11 cellular contexts compared by ENCODE assay signal in the genomic region with DNA sequence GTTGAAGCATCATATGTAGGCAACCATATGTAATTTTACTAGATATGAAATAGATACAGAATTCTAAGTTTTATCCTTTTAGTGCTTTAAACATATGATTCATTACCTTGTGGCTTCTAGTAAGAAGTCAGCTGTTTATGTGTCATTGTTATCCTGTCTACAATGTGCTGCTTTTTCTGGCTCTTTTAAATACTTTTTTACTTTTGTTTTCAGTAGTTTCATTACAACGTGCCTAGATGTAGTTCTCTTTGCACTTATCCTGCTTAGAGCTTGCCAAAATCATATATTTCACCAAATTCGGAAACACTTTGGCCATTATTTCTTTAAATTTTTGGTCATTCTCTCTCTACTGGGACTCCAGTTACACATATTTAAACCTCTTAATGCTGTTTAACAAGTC. TPM values are rescaled to one million over a fixed set of nuclear protein-coding genes. Genes with fewer than 3 reads are reported as not detected.
A peak's percentile ranks its signal among the peaks of the same experiment; 100 is the strongest.
DNase-seq lines count a peak whose midpoint lies in the region; ATAC-seq and TF ChIP-seq lines count a peak whose summit lies in the region.
"Had no signal": no experiment of that assay in that cellular context is flagged by ENCODE, and none has a peak within 500 bp of the region (broad histone marks: within the 10 kb centered on the region; RNA-seq: fewer than 3 reads in every experiment).

No MANE protein-coding gene starts in this region.

- CTCF ChIA-PET in activated CD4-positive, alpha-beta memory T cell treated with anti-CD3 and anti-CD28 coated beads for 36 hours (lab: Charles Lee), result interaction anchor here (0.7 to 2.6 kb wide), 6 partner anchors 12 to 542 kb away, joined by 3 to 12 read pairs (median 3); a partner anchor contains a TSS

- peaks cover 2% of the 10 kb centered on the region for H3K36me3 Mint-ChIP-seq in activated CD4-positive, alpha-beta memory T cell treated with anti-CD3 and anti-CD28 coated beads for 36 hours
- peaks cover 3% of the 10 kb centered on the region for H3K36me3 Mint-ChIP-seq in endothelial cell (ENCODE audit: low read depth, unreplicated experiment)

- H3K4me3 Mint-ChIP-seq in activated CD4-positive, alpha-beta memory T cell treated with anti-CD3 and anti-CD28 coated beads for 36 hours, result no peak overlapping the region
- no peak overlapping the region for H3K4me3 Mint-ChIP-seq in endothelial cell (ENCODE audit: unreplicated experiment)

- peak; percentile 72 for DNase-seq in A172 (ENCODE audit: low spot score)
- DNase-seq in activated CD4-positive, alpha-beta memory T cell treated with anti-CD3 and anti-CD28 coated beads for 36 hours, result no peak
- DNase-seq in fibroblast of mammary gland (ENCODE audit: low read depth), result peak; percentile 86
- no peak for DNase-seq in endothelial cell (ENCODE audit: low spot score)
- no peak for DNase-seq in left ventricle myocardium inferior
- no peak for DNase-seq in WERI-Rb-1
- DNase-seq: NCI-H2029 treated with DMSO at 0.1 percent for 48 hours had no signal

- TF ChIP-seq CTCF in fibroblast of mammary gland (conservative IDR thresholded peaks at IDR 0.05; ENCODE audit: control insufficient read depth, insufficient read depth, low read depth, low read length) (no peak), endothelial cell (IDR thresholded peaks at IDR 0.05; ENCODE audit: unreplicated experiment) (no peak), left ventricle myocardium inferior (IDR thresholded peaks at IDR 0.05; ENCODE audit: borderline replicate concordance) (no peak), WERI-Rb-1 (IDR thresholded peaks at IDR 0.05; ENCODE audit: low read depth, low read length) (no peak)

- peak overlapping the region; percentile 68 for H3K27ac Mint-ChIP-seq in activated CD4-positive, alpha-beta memory T cell treated with anti-CD3 and anti-CD28 coated beads for 36 hours
- no peak overlapping the region for H3K27ac Mint-ChIP-seq in endothelial cell (ENCODE audit: unreplicated experiment)

- intact Hi-C loops in activated CD4-positive, alpha-beta memory T cell treated with anti-CD3 and anti-CD28 coated beads for 36 hours (cut with micrococcal nuclease), result loop anchor here (1.0 to 2.0 kb wide), 2 partner anchors 16 to 94 kb away; no protein-coding TSS in a partner anchor
- intact Hi-C loops in left ventricle myocardium inferior (cut with micrococcal nuclease), result no loop called here

- no peak overlapping the region for H3K4me3 ChIP-seq in fibroblast of mammary gland (ENCODE audit: control insufficient read depth, low read depth, low read length)
- no peak overlapping the region for H3K4me3 ChIP-seq in left ventricle myocardium inferior
- H3K4me3 ChIP-seq in WERI-Rb-1 (ENCODE audit: low read depth, low read length), result no peak overlapping the region
- H3K4me3 ChIP-seq: gastroesophageal sphincter had no signal

- H3K4me1 Mint-ChIP-seq in activated CD4-positive, alpha-beta memory T cell treated with anti-CD3 and anti-CD28 coated beads for 36 hours (ENCODE audit: low read depth), result peaks cover 38% of the 10 kb centered on the region
- peaks cover 10% of the 10 kb centered on the region for H3K4me1 Mint-ChIP-seq in endothelial cell (ENCODE audit: unreplicated experiment)

- H3K9me3 ChIP-seq in left ventricle myocardium inferior (replicated peaks) (no peaks in the 10 kb centered on the region), WERI-Rb-1 (ENCODE audit: severe bottlenecking) (no peaks in the 10 kb centered on the region)
- H3K9me3 ChIP-seq: gastroesophageal sphincter had no signal

- H3K27me3 Mint-ChIP-seq in activated CD4-positive, alpha-beta memory T cell treated with anti-CD3 and anti-CD28 coated beads for 36 hours, result no peaks in the 10 kb centered on the region
- H3K27me3 Mint-ChIP-seq in endothelial cell (ENCODE audit: unreplicated experiment), result peaks cover 2% of the 10 kb centered on the region

- POLR2A ChIA-PET in activated CD4-positive, alpha-beta memory T cell treated with anti-CD3 and anti-CD28 coated beads for 36 hours (lab: Charles Lee), result no interaction called here

- H3K27me3 ChIP-seq in left ventricle myocardium inferior (ENCODE audit: low read depth) (no peaks in the 10 kb centered on the region), WERI-Rb-1 (ENCODE audit: insufficient read depth, low read depth, severe bottlenecking) (no peaks in the 10 kb centered on the region)
- H3K27me3 ChIP-seq: gastroesophageal sphincter had no signal

- ATAC-seq in GM19351 (IDR thresholded peaks at IDR 0.05; ENCODE audit: unreplicated experiment), result peak; percentile 29
- no peak for ATAC-seq in GM19397 (IDR thresholded peaks at IDR 0.05; ENCODE audit: unreplicated experiment)
- ATAC-seq: gastroesophageal sphincter had no signal

- H3K9me3 Mint-ChIP-seq in activated CD4-positive, alpha-beta memory T cell treated with anti-CD3 and anti-CD28 coated beads for 36 hours, result no peaks in the 10 kb centered on the region
- no peaks in the 10 kb centered on the region for H3K9me3 Mint-ChIP-seq in endothelial cell (ENCODE audit: unreplicated experiment)

- peaks cover 22% of the 10 kb centered on the region for H3K4me1 ChIP-seq in left ventricle myocardium inferior
- H3K4me1 ChIP-seq: gastroesophageal sphincter had no signal

- H3K27ac ChIP-seq in left ventricle myocardium inferior (replicated peaks), result no peak overlapping the region
- no peak overlapping the region for H3K27ac ChIP-seq in WERI-Rb-1
- H3K27ac ChIP-seq: C4-2B, gastroesophageal sphincter had no signal

- H3K36me3 ChIP-seq in left ventricle myocardium inferior (no peaks in the 10 kb centered on the region), WERI-Rb-1 (no peaks in the 10 kb centered on the region)
- H3K36me3 ChIP-seq: gastroesophageal sphincter had no signal

RNA-seq across cellular contexts. Expression of a gene that starts 26.4 kb away (rescaled TPM):
- 54.2 and 59.0 TPM in 2 replicates for total RNA-seq in A172 (2014; rRNA removed; shearing (Covaris generic))
- total RNA-seq in activated CD4-positive, alpha-beta memory T cell treated with anti-CD3 and anti-CD28 coated beads for 36 hours, result 1 to 10 TPM; 7.3 to 8.8 TPM
- total RNA-seq in endothelial cell (ENCODE audit: unreplicated experiment), result 13.4 TPM
- 18.6 TPM for total RNA-seq in left ventricle myocardium inferior

RNA-seq across cellular contexts. Expression of a gene that starts 30.8 kb away (rescaled TPM):
- total RNA-seq in A172 (2014; rRNA removed; shearing (Covaris generic)), result 30.2 and 32.4 TPM in 2 replicates
- total RNA-seq in activated CD4-positive, alpha-beta memory T cell treated with anti-CD3 and anti-CD28 coated beads for 36 hours, result 10 to 100 TPM; 27.1 to 31.4 TPM
- total RNA-seq in endothelial cell (ENCODE audit: unreplicated experiment) (202 TPM), left ventricle myocardium inferior (29.1 TPM)

Comparison
In these comparisons a context has a peak if more than half of its experiments do, and no peak if none do; other contexts are left out.
1. DNase-seq: peak in A172 (single experiment) and fibroblast of mammary gland (single experiment); none in activated CD4-positive, alpha-beta memory T cell treated with anti-CD3 and anti-CD28 coated beads for 36 hours (single experiment), endothelial cell (single experiment), left ventricle myocardium inferior (single experiment) and WERI-Rb-1 (single experiment).